Comparison of ENCODE assay signal across 27 cellular contexts in genomic region chr2:179222076-179222475, GRCh38.
"Had no signal": no experiment of that assay in that cellular context is flagged by ENCODE, and none has a peak within 500 bp of the region (broad histone marks: within the 10 kb centered on the region; RNA-seq: fewer than 3 reads in every experiment).

No MANE protein-coding gene starts in this region.

- H3K27ac Mint-ChIP-seq: mesothelial cell of epicardium; natural killer cell treated with Interleukin-12 subunit alpha and Interleukin-12 subunit beta and Interleukin-15 and Interleukin-18, amount 100 ng/mL, for 72 hours had no signal

- H3K36me3 Mint-ChIP-seq: mesothelial cell of epicardium; naive B cell; natural killer cell treated with Interleukin-12 subunit alpha and Interleukin-12 subunit beta and Interleukin-15 and Interleukin-18, amount 100 ng/mL, for 72 hours had no signal

- ATAC-seq: left lobe of liver; mucosa of descending colon; natural killer cell treated with Interleukin-12 subunit alpha and Interleukin-12 subunit beta and Interleukin-15 and Interleukin-18, amount 100 ng/mL, for 72 hours; pancreas; right lobe of liver had no signal

- H3K4me3 ChIP-seq: coronary artery, esophagus muscularis mucosa, lung, mucosa of descending colon, pancreas, right lobe of liver, smooth muscle cell, stomach, thyroid gland, vagina had no signal

- DNase-seq: dermis blood vessel endothelial cell; effector memory CD4-positive, alpha-beta T cell; head of caudate nucleus; kidney; mesenchymal stem cell; mucosa of descending colon; naive B cell; pancreas; retina; right lobe of liver; stimulated activated CD4-positive, alpha-beta T cell treated with anti-CD3 and anti-CD28 coated beads, Interleukin-12 subunit alpha, Interleukin-12 subunit beta, amount 100 ng/mL, for 4 hours; stimulated activated CD4-positive, alpha-beta T cell treated with anti-CD3 and anti-CD28 coated beads, Interleukin-1b, Interleukin-23, amount 100 ng/mL, for 48 hours; stimulated activated CD4-positive, alpha-beta T cell treated with anti-CD3 and anti-CD28 coated beads, Interleukin-4, amount 100 ng/mL, for 1 hour; stimulated activated CD8-positive, alpha-beta memory T cell treated with anti-CD3 and anti-CD28 coated beads, Interleukin-4, amount 100 ng/mL, for 48 hours; stimulated activated naive CD4-positive, alpha-beta T cell treated with Interleukin-2 at 50 U/mL for 16 hours; stomach; thyroid gland had no signal

- H3K27me3 ChIP-seq: esophagus muscularis mucosa, neutrophil, pancreas, right lobe of liver, stomach, thyroid gland, vagina had no signal

- H3K36me3 ChIP-seq: esophagus muscularis mucosa, neutrophil, pancreas, right lobe of liver, stomach, thyroid gland, vagina had no signal

- H3K9me3 Mint-ChIP-seq: mesothelial cell of epicardium; natural killer cell treated with Interleukin-12 subunit alpha and Interleukin-12 subunit beta and Interleukin-15 and Interleukin-18, amount 100 ng/mL, for 72 hours had no signal

- H3K4me1 ChIP-seq: thyroid gland had no signal

- H3K4me3 Mint-ChIP-seq: mesothelial cell of epicardium; naive B cell; natural killer cell treated with Interleukin-12 subunit alpha and Interleukin-12 subunit beta and Interleukin-15 and Interleukin-18, amount 100 ng/mL, for 72 hours; neural crest cell had no signal

- H3K27me3 Mint-ChIP-seq: naive B cell; natural killer cell treated with Interleukin-12 subunit alpha and Interleukin-12 subunit beta and Interleukin-15 and Interleukin-18, amount 100 ng/mL, for 72 hours had no signal

- H3K27ac ChIP-seq: esophagus muscularis mucosa, neutrophil, pancreas, right lobe of liver, stomach, thyroid gland, vagina had no signal

- H3K4me2 ChIP-seq: smooth muscle cell had no signal

- H3K9me3 ChIP-seq: esophagus muscularis mucosa, mucosa of descending colon, neutrophil, pancreas, right lobe of liver, stomach, thyroid gland, vagina had no signal
